In the genomic region with DNA sequence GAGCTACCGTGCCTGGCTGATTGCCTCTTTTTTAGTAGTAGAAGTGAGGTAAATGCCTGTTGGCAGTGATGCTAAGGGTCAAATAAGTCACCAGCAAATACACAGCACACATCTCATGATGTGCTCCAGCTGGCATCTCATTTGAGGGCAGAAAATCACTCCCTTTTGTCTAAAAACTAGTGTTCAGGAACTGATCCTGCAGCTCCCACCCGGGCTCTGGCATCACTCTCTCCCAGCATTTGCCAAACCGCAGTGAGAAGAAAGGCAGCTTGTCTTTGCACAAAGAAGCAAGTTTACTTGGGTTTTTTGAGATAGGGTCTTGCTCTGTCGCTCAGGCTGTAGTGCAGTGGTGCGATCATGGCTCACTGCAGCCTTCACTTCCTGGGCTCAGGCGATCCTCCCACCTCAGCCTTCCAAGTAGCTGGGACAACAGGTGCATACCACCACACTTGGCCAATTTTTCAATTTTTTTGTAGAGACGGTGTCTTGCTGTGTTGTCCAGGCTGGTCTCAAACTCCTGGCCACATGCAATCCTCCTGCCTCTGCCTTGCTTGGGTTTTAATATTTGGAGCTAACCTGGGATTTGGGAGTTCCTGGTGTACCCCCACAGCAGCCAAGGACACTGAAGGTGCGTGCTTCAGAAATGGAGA, we compare ENCODE assay signal across 25 cellular contexts. TPM values are rescaled to one million over a fixed set of nuclear protein-coding genes. Genes with fewer than 3 reads are reported as not detected.
DNase-seq lines count a peak whose midpoint lies in the region; ATAC-seq and TF ChIP-seq lines count a peak whose summit lies in the region.
"Had no signal": no experiment of that assay in that cellular context is flagged by ENCODE, and none has a peak within 500 bp of the region (broad histone marks: within the 10 kb centered on the region; RNA-seq: fewer than 3 reads in every experiment).

No MANE protein-coding gene starts in this region.

- H3K9me3 Mint-ChIP-seq in activated T-helper 2 cell treated with anti-CD3 and anti-CD28 coated beads, Interferon-gamma antibody, Interleukin-2, Interleukin-4, amounts not matched to agents 10 μg/mL and 5 μg/mL and 100 μg/mL, durations not matched to agents 14 hours and 24 hours and 36 hours: no peaks in the 10 kb centered on the region
- H3K9me3 Mint-ChIP-seq: effector memory CD8-positive, alpha-beta T cell; memory B cell had no signal

- H3K4me3 ChIP-seq in MG63: no peak overlapping the region
- no peak overlapping the region for H3K4me3 ChIP-seq in astrocyte of the cerebellum (ENCODE audit: low read depth, low read length)
- no peak overlapping the region for H3K4me3 ChIP-seq in colonic mucosa
- H3K4me3 ChIP-seq: esophagus muscularis mucosa, uterus had no signal

- TF ChIP-seq CTCF in astrocyte of the cerebellum (IDR thresholded peaks at IDR 0.05; ENCODE audit: low read depth, low read length, missing control alignments) (no peak), colonic mucosa (IDR thresholded peaks at IDR 0.05) (no peak)

- no peak overlapping the region for H3K4me3 Mint-ChIP-seq in activated T-helper 2 cell treated with anti-CD3 and anti-CD28 coated beads, Interferon-gamma antibody, Interleukin-2, Interleukin-4, amounts not matched to agents 10 μg/mL and 5 μg/mL and 100 μg/mL, durations not matched to agents 14 hours and 24 hours and 36 hours (ENCODE audit: low read depth)
- H3K4me3 Mint-ChIP-seq: activated naive CD8-positive, alpha-beta T cell treated with anti-CD3 and anti-CD28 coated beads for 36 hours; effector memory CD8-positive, alpha-beta T cell; memory B cell had no signal

- H3K27me3 Mint-ChIP-seq in activated T-helper 2 cell treated with anti-CD3 and anti-CD28 coated beads, Interferon-gamma antibody, Interleukin-2, Interleukin-4, amounts not matched to agents 10 μg/mL and 5 μg/mL and 100 μg/mL, durations not matched to agents 14 hours and 24 hours and 36 hours (ENCODE audit: low read depth): peaks cover 28% of the 10 kb centered on the region

- ATAC-seq in left lobe of liver: no peak
- ATAC-seq in HG02885 (IDR thresholded peaks at IDR 0.05; ENCODE audit: poor library complexity, unreplicated experiment): no peak
- ATAC-seq: effector memory CD8-positive, alpha-beta T cell had no signal

- in situ Hi-C loops in astrocyte of the cerebellum (cut with HindIII; ENCODE audit: low sequenced_read_pairs): no loop called here

- no peaks in the 10 kb centered on the region; the same call in 1 of the 2 replicates for H3K9me3 ChIP-seq in MG63
- H3K9me3 ChIP-seq in colonic mucosa: no peaks in the 10 kb centered on the region
- H3K9me3 ChIP-seq: esophagus muscularis mucosa, uterus had no signal

- DNase-seq in MG63 (peak; percentile 78), astrocyte of the cerebellum (ENCODE audit: low read depth) (peak; percentile 31), globus pallidus (ENCODE audit: low spot score) (peak; percentile 88), pons (ENCODE audit: low spot score) (peak; percentile 91), colonic mucosa (no peak), left lobe of liver (ENCODE audit: low spot score) (no peak)
- no peak for DNase-seq in activated T-helper 2 cell treated with anti-CD3 and anti-CD28 coated beads, Interferon-gamma antibody, Interleukin-2, Interleukin-4, amounts not matched to agents 10 μg/mL and 5 μg/mL and 100 μg/mL, durations not matched to agents 14 hours and 24 hours and 36 hours (ENCODE audit: low spot score)
- DNase-seq: ACHN; activated naive CD8-positive, alpha-beta T cell treated with anti-CD3 and anti-CD28 coated beads for 36 hours; brain microvascular endothelial cell; effector memory CD8-positive, alpha-beta T cell; EL; HCEC 1CT; IMR-90; NCI-H1105; NCI-H2029; NCI-H2227 treated with DMSO at 0.1 percent for 48 hours; NCI-H774; small intestine; stimulated activated CD4-positive, alpha-beta T cell treated with anti-CD3 and anti-CD28 coated beads, Interleukin-1b, Interleukin-23, amount 100 ng/mL, for 48 hours; uterus had no signal

- no peak overlapping the region for H3K27ac Mint-ChIP-seq in activated T-helper 2 cell treated with anti-CD3 and anti-CD28 coated beads, Interferon-gamma antibody, Interleukin-2, Interleukin-4, amounts not matched to agents 10 μg/mL and 5 μg/mL and 100 μg/mL, durations not matched to agents 14 hours and 24 hours and 36 hours
- H3K27ac Mint-ChIP-seq: activated naive CD8-positive, alpha-beta T cell treated with anti-CD3 and anti-CD28 coated beads for 36 hours; effector memory CD8-positive, alpha-beta T cell; memory B cell had no signal

- H3K27ac ChIP-seq in colonic mucosa: no peak overlapping the region
- H3K27ac ChIP-seq: brain microvascular endothelial cell, C4-2B, esophagus muscularis mucosa, uterus had no signal

- H3K4me1 ChIP-seq in colonic mucosa: no peaks in the 10 kb centered on the region

- H3K9ac ChIP-seq in colonic mucosa (ENCODE audit: low read depth in 2 of 2, low read length in 2 of 2): no peak overlapping the region

- no peaks in the 10 kb centered on the region; the same call in none of the 2 replicates for H3K27me3 ChIP-seq in MG63
- H3K27me3 ChIP-seq in colonic mucosa: peaks cover 22% of the 10 kb centered on the region

- peaks cover 7% of the 10 kb centered on the region for H3K4me1 Mint-ChIP-seq in activated T-helper 2 cell treated with anti-CD3 and anti-CD28 coated beads, Interferon-gamma antibody, Interleukin-2, Interleukin-4, amounts not matched to agents 10 μg/mL and 5 μg/mL and 100 μg/mL, durations not matched to agents 14 hours and 24 hours and 36 hours (ENCODE audit: low read depth)

- H3K36me3 ChIP-seq in MG63 (no peaks in the 10 kb centered on the region), colonic mucosa (no peaks in the 10 kb centered on the region)
- H3K36me3 ChIP-seq: brain microvascular endothelial cell, uterus had no signal

- H3K36me3 Mint-ChIP-seq in activated T-helper 2 cell treated with anti-CD3 and anti-CD28 coated beads, Interferon-gamma antibody, Interleukin-2, Interleukin-4, amounts not matched to agents 10 μg/mL and 5 μg/mL and 100 μg/mL, durations not matched to agents 14 hours and 24 hours and 36 hours (ENCODE audit: low read depth): no peaks in the 10 kb centered on the region
- H3K36me3 Mint-ChIP-seq: memory B cell had no signal

- intact Hi-C loops in colonic mucosa (cut with DNase I): no loop called here
- intact Hi-C loops in activated T-helper 2 cell treated with anti-CD3 and anti-CD28 coated beads, Interferon-gamma antibody, Interleukin-2, Interleukin-4, amounts not matched to agents 10 μg/mL and 5 μg/mL and 100 μg/mL, durations not matched to agents 14 hours and 24 hours and 36 hours (cut with micrococcal nuclease): no loop called here

RNA-seq across cellular contexts. Expression of a gene that starts 4.1 kb away (rescaled TPM):
- total RNA-seq in MG63 (2014; rRNA removed; shearing (Covaris generic); ENCODE audit: low replicate concordance): 0.57 TPM in 1 of 2 replicates, not detected in the other
- 1 to 10 TPM in 1 of 2 donors, under 1 TPM in 1; 0.56 to 1.6 TPM for total RNA-seq in colonic mucosa
- total RNA-seq in left lobe of liver: 2.5 TPM
- not detected in 2 replicates for total RNA-seq in activated T-helper 2 cell treated with anti-CD3 and anti-CD28 coated beads, Interferon-gamma antibody, Interleukin-2, Interleukin-4, amounts not matched to agents 10 μg/mL and 5 μg/mL and 100 μg/mL, durations not matched to agents 14 hours and 24 hours and 36 hours
- total RNA-seq: activated naive CD8-positive, alpha-beta T cell treated with anti-CD3 and anti-CD28 coated beads for 36 hours; IMR-90 had no signal

RNA-seq across cellular contexts. Expression of a gene that starts 31.6 kb away (rescaled TPM):
- total RNA-seq in MG63 (2014; rRNA removed; shearing (Covaris generic); ENCODE audit: low replicate concordance): 13.5 and 15.0 TPM in 2 replicates
- total RNA-seq in colonic mucosa (10 to 100 TPM; 34.6 to 40.9 TPM), left lobe of liver (21.6 TPM)
- total RNA-seq in activated T-helper 2 cell treated with anti-CD3 and anti-CD28 coated beads, Interferon-gamma antibody, Interleukin-2, Interleukin-4, amounts not matched to agents 10 μg/mL and 5 μg/mL and 100 μg/mL, durations not matched to agents 14 hours and 24 hours and 36 hours: 37.2 and 37.7 TPM in 2 replicates

RNA-seq across cellular contexts. Expression of a gene that starts 57.9 kb away (rescaled TPM):
- 6.5 and 10.1 TPM in 2 replicates for total RNA-seq in MG63 (2014; rRNA removed; shearing (Covaris generic); ENCODE audit: low replicate concordance)
- 10 to 100 TPM; 18.8 to 25.4 TPM for total RNA-seq in colonic mucosa
- total RNA-seq in left lobe of liver: 7.6 TPM
- 6.8 TPM in 2 replicates for total RNA-seq in activated T-helper 2 cell treated with anti-CD3 and anti-CD28 coated beads, Interferon-gamma antibody, Interleukin-2, Interleukin-4, amounts not matched to agents 10 μg/mL and 5 μg/mL and 100 μg/mL, durations not matched to agents 14 hours and 24 hours and 36 hours

RNA-seq across cellular contexts. Expression of a gene that starts 58.0 kb away (rescaled TPM):
- total RNA-seq in MG63 (2014; rRNA removed; shearing (Covaris generic); ENCODE audit: low replicate concordance): 40.3 and 47.6 TPM in 2 replicates
- 10 to 100 TPM; 40.6 to 47.2 TPM for total RNA-seq in colonic mucosa
- 12.7 TPM for total RNA-seq in left lobe of liver
- total RNA-seq in activated T-helper 2 cell treated with anti-CD3 and anti-CD28 coated beads, Interferon-gamma antibody, Interleukin-2, Interleukin-4, amounts not matched to agents 10 μg/mL and 5 μg/mL and 100 μg/mL, durations not matched to agents 14 hours and 24 hours and 36 hours: 30.0 and 31.1 TPM in 2 replicates

Comparison
In these comparisons a context has a peak if more than half of its experiments do, and no peak if none do; other contexts are left out.
1. DNase-seq: peak in MG63 (single experiment), astrocyte of the cerebellum (single experiment), globus pallidus (single experiment) and pons (single experiment); none in colonic mucosa (single experiment), left lobe of liver (single experiment) and activated T-helper 2 cell treated with anti-CD3 and anti-CD28 coated beads, Interferon-gamma antibody, Interleukin-2, Interleukin-4, amounts not matched to agents 10 μg/mL and 5 μg/mL and 100 μg/mL, durations not matched to agents 14 hours and 24 hours and 36 hours (single experiment).